ENCODE assay signal across 1 cellular context in genomic region chr12:49274396-49275069, GRCh38.
A peak's percentile ranks its signal among the peaks of the same experiment; 100 is the strongest.
TF ChIP-seq lines count a peak whose summit lies in the region.

No MANE protein-coding gene starts in this region.

TF ChIP-seq in GM12878, 131 proteins besides CTCF, POLR2A, EP300 and RAD21:
- TF ChIP-seq ZBTB33 (IDR thresholded peaks at IDR 0.05): no peak
- TF ChIP-seq MYB (IDR thresholded peaks at IDR 0.05; ENCODE audit: borderline replicate concordance, low read depth, low read length): no peak
- 0 out of 3 replicates have a peak, but pooled peaks have one; percentile 10 for TF ChIP-seq POU2F2 (IDR thresholded peaks at IDR 0.05; ENCODE audit: borderline replicate concordance, low read depth, low read length)
- TF ChIP-seq ATF3 (IDR thresholded peaks at IDR 0.05; ENCODE audit: borderline replicate concordance, extremely low read depth, low read depth, low read length): no peak
